ENCODE assay signal across 11 cellular contexts in genomic region chr21:37371041-37371397, GRCh38. TPM values are rescaled to one million over a fixed set of nuclear protein-coding genes. Genes with fewer than 3 reads are reported as not detected.
DNase-seq lines count a peak whose midpoint lies in the region; ATAC-seq and TF ChIP-seq lines count a peak whose summit lies in the region.
"Had no signal": no experiment of that assay in that cellular context is flagged by ENCODE, and none has a peak within 500 bp of the region (broad histone marks: within the 10 kb centered on the region; RNA-seq: fewer than 3 reads in every experiment).

No MANE protein-coding gene starts in this region.

- peak overlapping the region; percentile 92 for H3K4me3 Mint-ChIP-seq in activated T-cell treated with anti-CD3 and anti-CD28 coated beads, Interleukin-2, amount 50 U/mL, for 24 hours
- peak overlapping the region; percentile 83 for H3K4me3 Mint-ChIP-seq in WTC11
- H3K4me3 Mint-ChIP-seq in stimulated activated naive B cell treated with anti-CD40 and anti-IgM and Interleukin-4, amounts not matched to agents 10 μg/mL and 1 μg/mL and 100 μg/mL, for 72 hours: peak overlapping the region; percentile 67 to 72

- POLR2A ChIA-PET in WTC11 (lab: Charles Lee): interaction anchor here (0.6 kb wide), 1 partner anchor 249 kb away, joined by 4 read pairs; no protein-coding TSS in a partner anchor

- CTCF ChIA-PET in WTC11 (lab: Charles Lee): interaction anchor here (0.9 kb wide), 2 partner anchors 104 to 204 kb away, joined by 3 read pairs; partner anchors contain the start of gene VPS26C

- H3K4me3 ChIP-seq in fibroblast of pulmonary artery (replicated peaks; ENCODE audit: low read depth, low read length): peak overlapping the region; percentile 91
- H3K4me3 ChIP-seq: thyroid gland had no signal

- H3K36me3 Mint-ChIP-seq in activated T-cell treated with anti-CD3 and anti-CD28 coated beads, Interleukin-2, amount 50 U/mL, for 24 hours (ENCODE audit: low read depth): peaks cover 22% of the 10 kb centered on the region
- no peaks in the 10 kb centered on the region; the same call in 1 of the 2 replicates for H3K36me3 Mint-ChIP-seq in WTC11
- H3K36me3 Mint-ChIP-seq in stimulated activated naive B cell treated with anti-CD40 and anti-IgM and Interleukin-4, amounts not matched to agents 10 μg/mL and 1 μg/mL and 100 μg/mL, for 72 hours: peaks cover 9 to 16% of the 10 kb centered on the region in 2 donors

- H3K4me1 Mint-ChIP-seq in activated T-cell treated with anti-CD3 and anti-CD28 coated beads, Interleukin-2, amount 50 U/mL, for 24 hours (ENCODE audit: low read depth): peaks cover 72% of the 10 kb centered on the region
- peaks cover 65% of the 10 kb centered on the region for H3K4me1 Mint-ChIP-seq in WTC11
- peaks cover 39 to 64% of the 10 kb centered on the region in 2 donors for H3K4me1 Mint-ChIP-seq in stimulated activated naive B cell treated with anti-CD40 and anti-IgM and Interleukin-4, amounts not matched to agents 10 μg/mL and 1 μg/mL and 100 μg/mL, for 72 hours

- no peak for DNase-seq in activated T-cell treated with anti-CD3 and anti-CD28 coated beads, Interleukin-2, amount 50 U/mL, for 24 hours
- DNase-seq in activated T-cell treated with anti-CD3 and anti-CD28 coated beads, Interleukin-2, amount 50 U/mL, for 1 hour: no peak
- DNase-seq in WTC11 (ENCODE audit: low spot score) (no peak), fibroblast of pulmonary artery (ENCODE audit: low read depth) (no peak), middle frontal gyrus (ENCODE audit: extremely low spot score, low spot score) (no peak), NCI-H1417 (lab: John Stamatoyannopoulos, UW) (no peak), NCI-H2171 (lab: John Stamatoyannopoulos, UW) (no peak)
- DNase-seq in stimulated activated naive B cell treated with anti-CD40 and anti-IgM and Interleukin-4, amounts not matched to agents 10 μg/mL and 1 μg/mL and 100 μg/mL, for 72 hours: no peak
- DNase-seq: NCI-H774, thyroid gland, WERI-Rb-1 had no signal

- H3K9me3 Mint-ChIP-seq in activated T-cell treated with anti-CD3 and anti-CD28 coated beads, Interleukin-2, amount 50 U/mL, for 24 hours: peaks cover 2% of the 10 kb centered on the region
- H3K9me3 Mint-ChIP-seq in WTC11: no peaks in the 10 kb centered on the region
- H3K9me3 Mint-ChIP-seq in stimulated activated naive B cell treated with anti-CD40 and anti-IgM and Interleukin-4, amounts not matched to agents 10 μg/mL and 1 μg/mL and 100 μg/mL, for 72 hours: peaks cover 0 to 3% of the 10 kb centered on the region in 2 donors

- TF ChIP-seq CTCF in WTC11 (IDR thresholded peaks at IDR 0.05) (no peak), fibroblast of pulmonary artery (IDR thresholded peaks at IDR 0.05; ENCODE audit: low read length, missing control alignments) (no peak)

- no peak for ATAC-seq in WTC11
- ATAC-seq in stimulated activated naive B cell treated with anti-CD40 and anti-IgM and Interleukin-4, amounts not matched to agents 10 μg/mL and 1 μg/mL and 100 μg/mL, for 72 hours (replicated peaks): no peak

- no peaks in the 10 kb centered on the region for H3K27me3 Mint-ChIP-seq in activated T-cell treated with anti-CD3 and anti-CD28 coated beads, Interleukin-2, amount 50 U/mL, for 24 hours
- H3K27me3 Mint-ChIP-seq in WTC11 (ENCODE audit: low read depth): no peaks in the 10 kb centered on the region
- no peaks in the 10 kb centered on the region for H3K27me3 Mint-ChIP-seq in stimulated activated naive B cell treated with anti-CD40 and anti-IgM and Interleukin-4, amounts not matched to agents 10 μg/mL and 1 μg/mL and 100 μg/mL, for 72 hours

- H3K27ac Mint-ChIP-seq in activated T-cell treated with anti-CD3 and anti-CD28 coated beads, Interleukin-2, amount 50 U/mL, for 24 hours: peak overlapping the region; percentile 98
- H3K27ac Mint-ChIP-seq in WTC11: peak overlapping the region; percentile 71; the same call in 1 of the 2 replicates
- no peak overlapping the region for H3K27ac Mint-ChIP-seq in stimulated activated naive B cell treated with anti-CD40 and anti-IgM and Interleukin-4, amounts not matched to agents 10 μg/mL and 1 μg/mL and 100 μg/mL, for 72 hours

TF ChIP-seq in WTC11, 78 proteins besides CTCF, POLR2A, EP300 and RAD21:
- no peak for TF ChIP-seq ZMAT4 (CRISPR knock-in tag; IDR thresholded peaks at IDR 0.05)
- no peak for TF ChIP-seq FOXP4 (CRISPR knock-in tag; IDR thresholded peaks at IDR 0.05)
- no peak for TF ChIP-seq SMAD3 (CRISPR knock-in tag; IDR thresholded peaks at IDR 0.05; ENCODE audit: borderline replicate concordance)
- TF ChIP-seq NFATC4 (CRISPR knock-in tag; IDR thresholded peaks at IDR 0.05): no peak

RNA-seq across cellular contexts. Expression of gene DYRK1A, which starts 4.4 kb away (rescaled TPM):
- total RNA-seq in WTC11 (2021): 54.6 to 56.5 TPM (median 54.8 TPM) in 3 replicates
